In genomic region chr6:39269971-39270370, GRCh38 we compare ENCODE assay signal across 23 cellular contexts. TPM values are rescaled to one million over a fixed set of nuclear protein-coding genes. Genes with fewer than 3 reads are reported as not detected.
DNase-seq lines count a peak whose midpoint lies in the region; ATAC-seq, FAIRE-seq and TF ChIP-seq lines count a peak whose summit lies in the region.
"Had no signal": no experiment of that assay in that cellular context is flagged by ENCODE, and none has a peak within 500 bp of the region (broad histone marks: within the 10 kb centered on the region; RNA-seq: fewer than 3 reads in every experiment).

No MANE protein-coding gene starts in this region.

- no peaks in the 10 kb centered on the region for H3K79me2 ChIP-seq in PC-3 (ENCODE audit: low read length)
- H3K79me2 ChIP-seq in hepatocyte: no peaks in the 10 kb centered on the region

- H3K27ac ChIP-seq in PC-3 (ENCODE audit: low read length) (no peak overlapping the region), hepatocyte (no peak overlapping the region)
- H3K27ac ChIP-seq: 22Rv1, A549, C4-2B, KMS-11 had no signal

- H3K27me3 Mint-ChIP-seq in type B pancreatic cell: peaks cover 4% of the 10 kb centered on the region
- H3K27me3 Mint-ChIP-seq: CD4-positive, alpha-beta T cell had no signal

- no peaks in the 10 kb centered on the region for H3K9me3 ChIP-seq in PC-3 (ENCODE audit: low read length)
- H3K9me3 ChIP-seq in hepatocyte (ENCODE audit: low read depth): no peaks in the 10 kb centered on the region
- H3K9me3 ChIP-seq: A549, HAP-1 had no signal

- H3F3A ChIP-seq in PC-3 (ENCODE audit: low read length, unreplicated experiment): no peaks in the 10 kb centered on the region

- ATAC-seq in PC-3 (no peak), GM21367 (IDR thresholded peaks at IDR 0.05; ENCODE audit: unreplicated experiment) (no peak)
- ATAC-seq: A549, HepG2 had no signal

- no peaks in the 10 kb centered on the region for H3K4me1 Mint-ChIP-seq in type B pancreatic cell (ENCODE audit: unreplicated experiment)

- no peaks in the 10 kb centered on the region for H3K9me3 Mint-ChIP-seq in type B pancreatic cell
- H3K9me3 Mint-ChIP-seq: CD4-positive, alpha-beta T cell had no signal

- H4K20me1 ChIP-seq in PC-3 (ENCODE audit: low read length) (no peaks in the 10 kb centered on the region), hepatocyte (ENCODE audit: insufficient read depth, poor library complexity, severe bottlenecking) (no peaks in the 10 kb centered on the region)

- DNase-seq in SIG-M5 treated with dmso at 0.1 percent for 504 hours (lab: John Stamatoyannopoulos, UW; ENCODE audit: unreplicated experiment) (peak; percentile 40), SIG-M5 (lab: John Stamatoyannopoulos, UW) (no peak), PC-3 (peak; percentile 46), hepatocyte (ENCODE audit: low spot score) (peak; percentile 34), type B pancreatic cell (ENCODE audit: extremely low spot score, unreplicated experiment) (no peak), RCC 7860 (ENCODE audit: low spot score) (no peak), T-helper 2 cell (no peak)
- DNase-seq: AML-193; CD4-positive, alpha-beta T cell; DMS153; DMS79; GDM1; GOT3 had no signal

- FAIRE-seq in RCC 7860 (lab: Jason Lieb, UNC): no peak
- FAIRE-seq: A549, GM12892, HepG2 had no signal

- no peaks in the 10 kb centered on the region for H3K36me3 ChIP-seq in PC-3 (ENCODE audit: low read depth, low read length)
- H3K36me3 ChIP-seq in hepatocyte (replicated peaks; ENCODE audit: insufficient read depth, low read depth): no peaks in the 10 kb centered on the region
- H3K36me3 ChIP-seq: HAP-1 had no signal

- H3K9ac ChIP-seq in PC-3 (ENCODE audit: low read length): no peak overlapping the region
- H3K9ac ChIP-seq: KMS-11 had no signal

- 0 out of 2 replicates have a peak overlapping the region, but pooled peaks have one; percentile 26 for H3K4me2 ChIP-seq in PC-3 (ENCODE audit: low read length)
- no peak overlapping the region for H3K4me2 ChIP-seq in hepatocyte
- H3K4me2 ChIP-seq: A549, KMS-11 had no signal

- no peak overlapping the region for H3K4me3 Mint-ChIP-seq in type B pancreatic cell
- H3K4me3 Mint-ChIP-seq: CD4-positive, alpha-beta T cell had no signal

- H3K4me1 ChIP-seq in PC-3 (ENCODE audit: insufficient read depth, low read length) (peaks cover 4% of the 10 kb centered on the region; the same call in 1 of the 2 replicates), hepatocyte (ENCODE audit: insufficient read depth) (no peaks in the 10 kb centered on the region)
- H3K4me1 ChIP-seq: A549, HAP-1 had no signal

- H3K27me3 ChIP-seq in PC-3 (ENCODE audit: low read length) (no peaks in the 10 kb centered on the region), hepatocyte (peaks cover 8% of the 10 kb centered on the region)

- BruUV-seq in PC-3 (replicated peaks; lab: Mats Ljungman, UMichigan): no TSS peak

- H3K27ac Mint-ChIP-seq in type B pancreatic cell: peak overlapping the region; percentile 2
- H3K27ac Mint-ChIP-seq: CD4-positive, alpha-beta T cell had no signal

- H3K4me3 ChIP-seq in PC-3 (ENCODE audit: low read length): no peak overlapping the region
- H3K4me3 ChIP-seq in hepatocyte: no peak overlapping the region
- H3K4me3 ChIP-seq: A549, HAP-1 had no signal

- CTCF ChIA-PET in PC-3 (lab: Charles Lee): no interaction called here

- 69% methylated on average over 2 of the region's 2 CpGs for WGBS in hepatocyte (ENCODE audit: low lambda C conversion rate, missing lambda C conversion rate)

- TF ChIP-seq CTCF in PC-3 (conservative IDR thresholded peaks at IDR 0.05; ENCODE audit: low read depth, low read length): no peak
- TF ChIP-seq CTCF in hepatocyte (IDR thresholded peaks at IDR 0.05; ENCODE audit: poor library complexity): no peak
- TF ChIP-seq CTCF in type B pancreatic cell (conservative IDR thresholded peaks at IDR 0.05): no peak

- POLR2A ChIA-PET in PC-3 (lab: Charles Lee; ENCODE audit: unreplicated experiment): no interaction called here

- H2AFZ ChIP-seq in PC-3 (ENCODE audit: low read length): no peak overlapping the region
- no peak overlapping the region for H2AFZ ChIP-seq in hepatocyte

- intact Hi-C loops in PC-3 (cut with micrococcal nuclease): no loop called here

- H3K9me2 ChIP-seq in PC-3 (replicated peaks; ENCODE audit: low read length): no peaks in the 10 kb centered on the region
- H3K9me2 ChIP-seq in hepatocyte (replicated peaks; ENCODE audit: insufficient read depth): no peaks in the 10 kb centered on the region

- H3K36me3 Mint-ChIP-seq in type B pancreatic cell: no peaks in the 10 kb centered on the region

RNA-seq across cellular contexts. Expression of gene KCNK5, which starts 40.7 kb away (rescaled TPM):
- total RNA-seq in PC-3 (2014; rRNA removed): 3.2 and 3.5 TPM in 2 replicates
- total RNA-seq in hepatocyte: 11.4 and 11.6 TPM in 2 replicates
- 6.6 and 10.7 TPM in 2 replicates for polyA plus RNA-seq in hepatocyte
- total RNA-seq in type B pancreatic cell (ENCODE audit: low replicate concordance): 7.6 and 10.1 TPM in 2 replicates
- polyA plus RNA-seq: BJ, HepG2 had no signal

RNA-seq across cellular contexts. Expression of gene KCNK17, which starts 44.2 kb away (rescaled TPM):
- total RNA-seq in PC-3 (2014; rRNA removed) (not detected in 2 replicates), hepatocyte (not detected in 2 replicates), type B pancreatic cell (ENCODE audit: low replicate concordance) (9.9 and 18.6 TPM in 2 replicates)
- polyA plus RNA-seq in hepatocyte: not detected in 2 replicates
- total RNA-seq: CD4-positive, alpha-beta T cell; Daoy; HepG2 had no signal
- polyA plus RNA-seq: A549, BJ, HepG2 had no signal

RNA-seq across cellular contexts. Expression of gene KCNK16, which starts 52.5 kb away (rescaled TPM):
- total RNA-seq in PC-3 (2014; rRNA removed) (not detected in 2 replicates), hepatocyte (not detected in 2 replicates), type B pancreatic cell (ENCODE audit: low replicate concordance) (22.6 and 41.1 TPM in 2 replicates)
- polyA plus RNA-seq in hepatocyte: 0.12 TPM in 1 of 2 replicates, not detected in the other
- total RNA-seq: CD4-positive, alpha-beta T cell; Daoy; HepG2 had no signal
- polyA plus RNA-seq: A549, BJ, HepG2 had no signal

Comparison
In these comparisons a context has a peak if more than half of its experiments do, and no peak if none do; other contexts are left out.
1. DNase-seq: peak in SIG-M5 treated with dmso at 0.1 percent for 504 hours (single experiment), PC-3 (single experiment) and hepatocyte (single experiment); none in SIG-M5 (single experiment), type B pancreatic cell (single experiment), RCC 7860 (single experiment) and T-helper 2 cell (0 of 5).
2. RNA of gene KCNK17, which starts 44.2 kb away (total RNA-seq): 9.9 to 18.6 TPM in type B pancreatic cell; not detected in PC-3 and not detected in hepatocyte; every median in the first group is over 10 times any median in the second.
3. RNA of gene KCNK16, which starts 52.5 kb away (total RNA-seq): 22.6 to 41.1 TPM in type B pancreatic cell; not detected in PC-3 and not detected in hepatocyte; every median in the first group is over 10 times any median in the second.